ENCODE assay signal across 11 cellular contexts in the genomic region with DNA sequence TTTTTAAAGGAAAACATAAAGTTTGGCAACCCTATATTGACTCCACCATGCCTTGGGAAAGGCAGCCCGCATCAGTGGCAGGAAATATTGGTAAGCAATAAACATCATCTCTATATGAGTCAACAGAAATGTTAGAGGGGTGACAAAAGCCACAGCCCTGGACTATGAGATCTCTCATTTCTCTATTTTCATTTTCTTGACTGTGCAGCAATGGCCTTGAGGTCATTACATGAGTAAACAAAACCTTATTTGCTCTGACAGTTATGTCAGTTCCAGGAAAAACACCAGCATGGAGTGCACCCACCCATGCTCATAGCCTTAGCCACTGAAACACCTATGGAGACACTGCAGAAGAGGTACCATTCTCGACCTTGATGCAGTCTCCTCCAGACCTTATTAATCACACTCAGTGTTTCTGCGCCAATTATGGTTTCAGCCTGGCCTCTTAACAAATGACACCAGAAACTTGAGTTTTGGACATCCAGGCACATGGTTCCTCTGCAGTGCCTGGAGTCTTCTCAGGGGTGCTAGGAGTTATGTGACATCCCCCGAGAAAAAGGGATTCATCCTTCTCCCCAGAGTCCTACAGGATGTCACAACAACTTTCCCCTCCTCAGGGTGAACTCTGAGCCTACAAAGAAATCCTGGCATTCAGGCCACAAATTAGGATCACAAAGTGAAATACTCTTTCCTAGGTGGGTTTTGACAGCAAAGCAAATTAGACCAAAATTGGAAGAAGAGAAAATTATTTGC. TPM values are rescaled to one million over a fixed set of nuclear protein-coding genes. Genes with fewer than 3 reads are reported as not detected.
DNase-seq lines count a peak whose midpoint lies in the region; ATAC-seq lines count a peak whose summit lies in the region.
"Had no signal": no experiment of that assay in that cellular context is flagged by ENCODE, and none has a peak within 500 bp of the region (broad histone marks: within the 10 kb centered on the region; RNA-seq: fewer than 3 reads in every experiment).

No MANE protein-coding gene starts in this region.

- DNase-seq in kidney tubule cell (ENCODE audit: low spot score): peak; percentile 29
- DNase-seq in COR-L47 (lab: John Stamatoyannopoulos, UW): no peak
- DNase-seq in KG1 (lab: John Stamatoyannopoulos, UW): no peak
- DNase-seq in G401 (ENCODE audit: low spot score): no peak
- DNase-seq in RPMI8226: no peak
- DNase-seq: T-cell had no signal

- peak; percentile 95 for ATAC-seq in GM18868 (IDR thresholded peaks at IDR 0.05; ENCODE audit: unreplicated experiment)
- ATAC-seq in GM21619 (IDR thresholded peaks at IDR 0.05; ENCODE audit: unreplicated experiment): peak; percentile 97
- peak; percentile 97 for ATAC-seq in HG03520 (IDR thresholded peaks at IDR 0.05; ENCODE audit: unreplicated experiment)
- ATAC-seq: body of pancreas, HCT116, T-cell had no signal

- in situ Hi-C loops in G401 (cut with HindIII; ENCODE audit: low sequenced_read_pairs): no loop called here

RNA-seq across cellular contexts. Expression of gene HPGD, which starts 16.0 kb away (rescaled TPM):
- not detected in 2 replicates for total RNA-seq in G401 (2014; rRNA removed; shearing (Covaris generic))
